17 cellular contexts compared by ENCODE assay signal in the genomic region with DNA sequence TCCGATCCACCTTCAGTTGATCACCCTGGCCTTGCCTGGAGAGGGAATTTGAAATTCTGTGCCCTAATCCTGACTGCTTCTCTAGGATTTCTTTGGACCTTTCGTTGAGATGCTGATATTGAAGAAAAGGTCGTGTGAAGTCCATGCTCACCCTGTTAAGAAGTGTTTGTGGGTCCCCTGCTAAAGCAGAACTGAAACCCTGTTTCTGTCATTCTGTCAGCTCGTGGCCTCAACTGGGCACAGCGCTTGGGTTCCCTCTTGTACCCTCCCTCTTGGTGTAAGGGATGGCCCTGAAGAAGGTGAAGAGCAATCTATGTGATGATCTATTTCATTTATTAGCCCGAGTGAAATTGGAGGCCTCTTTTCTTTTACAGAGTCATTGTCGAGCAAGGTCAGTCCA. TPM values are rescaled to one million over a fixed set of nuclear protein-coding genes. Genes with fewer than 3 reads are reported as not detected.
DNase-seq lines count a peak whose midpoint lies in the region; ATAC-seq and TF ChIP-seq lines count a peak whose summit lies in the region.
"Had no signal": no experiment of that assay in that cellular context is flagged by ENCODE, and none has a peak within 500 bp of the region (broad histone marks: within the 10 kb centered on the region; RNA-seq: fewer than 3 reads in every experiment).

No MANE protein-coding gene starts in this region.

- no peaks in the 10 kb centered on the region for H3K9me3 ChIP-seq in prostate gland

- no peaks in the 10 kb centered on the region for H3K36me3 Mint-ChIP-seq in stimulated activated memory B cell treated with anti-CD40 and anti-IgM and Interleukin-4, amounts not matched to agents 10 μg/mL and 1 μg/mL and 100 μg/mL, for 72 hours
- H3K36me3 Mint-ChIP-seq: activated CD4-positive, alpha-beta memory T cell treated with anti-CD3 and anti-CD28 coated beads for 36 hours; CD4-positive, alpha-beta memory T cell had no signal

- H3K4me1 ChIP-seq in prostate gland (replicated peaks): peaks cover 15% of the 10 kb centered on the region
- H3K4me1 ChIP-seq: parathyroid adenoma had no signal

- H3K4me1 Mint-ChIP-seq in stimulated activated memory B cell treated with anti-CD40 and anti-IgM and Interleukin-4, amounts not matched to agents 10 μg/mL and 1 μg/mL and 100 μg/mL, for 72 hours: no peaks in the 10 kb centered on the region
- H3K4me1 Mint-ChIP-seq: central memory CD8-positive, alpha-beta T cell had no signal

- H3K27ac Mint-ChIP-seq in stimulated activated memory B cell treated with anti-CD40 and anti-IgM and Interleukin-4, amounts not matched to agents 10 μg/mL and 1 μg/mL and 100 μg/mL, for 72 hours: no peak overlapping the region
- H3K27ac Mint-ChIP-seq: activated CD4-positive, alpha-beta memory T cell treated with anti-CD3 and anti-CD28 coated beads for 36 hours; CD4-positive, alpha-beta memory T cell had no signal

- H3K27ac ChIP-seq in prostate gland: peak overlapping the region; percentile 54 to 59
- H3K27ac ChIP-seq: parathyroid adenoma had no signal

- in situ Hi-C loops in G401 (cut with HindIII; ENCODE audit: low sequenced_read_pairs): no loop called here

- WGBS in prostate gland: 83% methylated on average over 7 of the region's 7 CpGs

- ATAC-seq in GM18861 (IDR thresholded peaks at IDR 0.05; ENCODE audit: unreplicated experiment) (peak; percentile 79), GM21786 (IDR thresholded peaks at IDR 0.05; ENCODE audit: unreplicated experiment) (peak; percentile 70)
- no peak for ATAC-seq in stimulated activated memory B cell treated with anti-CD40 and anti-IgM and Interleukin-4, amounts not matched to agents 10 μg/mL and 1 μg/mL and 100 μg/mL, for 72 hours

- TF ChIP-seq POLR2A in prostate gland (IDR thresholded peaks at IDR 0.05): no peak

- intact Hi-C loops in prostate gland (cut with DNase I): no loop called here

- no peaks in the 10 kb centered on the region for H3K27me3 ChIP-seq in prostate gland (replicated peaks; ENCODE audit: insufficient read depth)

- H3K9me3 Mint-ChIP-seq in stimulated activated memory B cell treated with anti-CD40 and anti-IgM and Interleukin-4, amounts not matched to agents 10 μg/mL and 1 μg/mL and 100 μg/mL, for 72 hours: no peaks in the 10 kb centered on the region
- H3K9me3 Mint-ChIP-seq: activated CD4-positive, alpha-beta memory T cell treated with anti-CD3 and anti-CD28 coated beads for 36 hours; CD4-positive, alpha-beta memory T cell; central memory CD8-positive, alpha-beta T cell had no signal

- TF ChIP-seq CTCF in prostate gland (IDR thresholded peaks at IDR 0.05): no peak

- no peak overlapping the region for H3K4me3 Mint-ChIP-seq in stimulated activated memory B cell treated with anti-CD40 and anti-IgM and Interleukin-4, amounts not matched to agents 10 μg/mL and 1 μg/mL and 100 μg/mL, for 72 hours
- H3K4me3 Mint-ChIP-seq: activated CD4-positive, alpha-beta memory T cell treated with anti-CD3 and anti-CD28 coated beads for 36 hours; CD4-positive, alpha-beta memory T cell; central memory CD8-positive, alpha-beta T cell had no signal

- H3K27me3 Mint-ChIP-seq in stimulated activated memory B cell treated with anti-CD40 and anti-IgM and Interleukin-4, amounts not matched to agents 10 μg/mL and 1 μg/mL and 100 μg/mL, for 72 hours: no peaks in the 10 kb centered on the region
- H3K27me3 Mint-ChIP-seq: activated CD4-positive, alpha-beta memory T cell treated with anti-CD3 and anti-CD28 coated beads for 36 hours had no signal

- no peak overlapping the region for H3K4me3 ChIP-seq in prostate gland

- DNase-seq in NOMO-1 treated with DMSO at 0.1 percent for 48 hours (lab: John Stamatoyannopoulos, UW; ENCODE audit: unreplicated experiment) (peak; percentile 37), prostate gland (ENCODE audit: low spot score) (no peak), iPS-NIHi7 (ENCODE audit: extremely low spot score) (no peak), G401 (ENCODE audit: low spot score) (no peak), COLO668 (lab: John Stamatoyannopoulos, UW; ENCODE audit: unreplicated experiment) (no peak)
- DNase-seq: activated CD4-positive, alpha-beta memory T cell treated with anti-CD3 and anti-CD28 coated beads for 36 hours; CD4-positive, alpha-beta memory T cell; erythroblast; mesenchymal stem cell; stimulated activated CD4-positive, alpha-beta T cell treated with anti-CD3 and anti-CD28 coated beads, Interleukin-2, amount 100 ng/mL, for 24 hours; stimulated activated naive CD4-positive, alpha-beta T cell; T-helper 1 cell had no signal

- no peaks in the 10 kb centered on the region for H3K36me3 ChIP-seq in prostate gland

RNA-seq across cellular contexts. Expression of gene WWC1, which starts 55.9 kb away (rescaled TPM):
- total RNA-seq in prostate gland: 10 to 100 TPM; 45.3 to 52.6 TPM
- total RNA-seq in G401 (2014; rRNA removed; shearing (Covaris generic)): 37.0 and 46.3 TPM in 2 replicates
